In the genomic region with DNA sequence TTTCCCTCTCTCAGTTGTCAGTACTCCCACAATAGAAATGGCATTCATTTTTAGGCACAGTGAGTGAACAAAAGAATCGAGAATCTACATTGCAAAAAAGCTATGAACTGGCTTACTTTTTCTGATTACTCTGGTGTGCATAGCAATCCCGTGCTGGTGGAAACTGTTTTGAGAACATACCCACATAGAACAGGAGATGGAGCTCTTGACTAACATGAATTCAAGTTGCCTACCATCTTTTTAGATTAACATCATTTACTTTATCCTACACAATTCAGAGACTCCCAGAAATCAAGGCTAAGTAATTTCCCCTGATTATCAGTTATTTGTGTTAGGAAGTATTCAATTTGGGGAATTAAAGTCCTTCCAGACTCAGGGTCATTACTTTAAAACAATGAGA, we compare ENCODE assay signal across 2 cellular contexts.
TF ChIP-seq lines count a peak whose summit lies in the region.

No MANE protein-coding gene starts in this region.

TF ChIP-seq in GM23338, 12 proteins besides CTCF, POLR2A, EP300 and RAD21 (continues in another document):
- TF ChIP-seq, protein P1, sequence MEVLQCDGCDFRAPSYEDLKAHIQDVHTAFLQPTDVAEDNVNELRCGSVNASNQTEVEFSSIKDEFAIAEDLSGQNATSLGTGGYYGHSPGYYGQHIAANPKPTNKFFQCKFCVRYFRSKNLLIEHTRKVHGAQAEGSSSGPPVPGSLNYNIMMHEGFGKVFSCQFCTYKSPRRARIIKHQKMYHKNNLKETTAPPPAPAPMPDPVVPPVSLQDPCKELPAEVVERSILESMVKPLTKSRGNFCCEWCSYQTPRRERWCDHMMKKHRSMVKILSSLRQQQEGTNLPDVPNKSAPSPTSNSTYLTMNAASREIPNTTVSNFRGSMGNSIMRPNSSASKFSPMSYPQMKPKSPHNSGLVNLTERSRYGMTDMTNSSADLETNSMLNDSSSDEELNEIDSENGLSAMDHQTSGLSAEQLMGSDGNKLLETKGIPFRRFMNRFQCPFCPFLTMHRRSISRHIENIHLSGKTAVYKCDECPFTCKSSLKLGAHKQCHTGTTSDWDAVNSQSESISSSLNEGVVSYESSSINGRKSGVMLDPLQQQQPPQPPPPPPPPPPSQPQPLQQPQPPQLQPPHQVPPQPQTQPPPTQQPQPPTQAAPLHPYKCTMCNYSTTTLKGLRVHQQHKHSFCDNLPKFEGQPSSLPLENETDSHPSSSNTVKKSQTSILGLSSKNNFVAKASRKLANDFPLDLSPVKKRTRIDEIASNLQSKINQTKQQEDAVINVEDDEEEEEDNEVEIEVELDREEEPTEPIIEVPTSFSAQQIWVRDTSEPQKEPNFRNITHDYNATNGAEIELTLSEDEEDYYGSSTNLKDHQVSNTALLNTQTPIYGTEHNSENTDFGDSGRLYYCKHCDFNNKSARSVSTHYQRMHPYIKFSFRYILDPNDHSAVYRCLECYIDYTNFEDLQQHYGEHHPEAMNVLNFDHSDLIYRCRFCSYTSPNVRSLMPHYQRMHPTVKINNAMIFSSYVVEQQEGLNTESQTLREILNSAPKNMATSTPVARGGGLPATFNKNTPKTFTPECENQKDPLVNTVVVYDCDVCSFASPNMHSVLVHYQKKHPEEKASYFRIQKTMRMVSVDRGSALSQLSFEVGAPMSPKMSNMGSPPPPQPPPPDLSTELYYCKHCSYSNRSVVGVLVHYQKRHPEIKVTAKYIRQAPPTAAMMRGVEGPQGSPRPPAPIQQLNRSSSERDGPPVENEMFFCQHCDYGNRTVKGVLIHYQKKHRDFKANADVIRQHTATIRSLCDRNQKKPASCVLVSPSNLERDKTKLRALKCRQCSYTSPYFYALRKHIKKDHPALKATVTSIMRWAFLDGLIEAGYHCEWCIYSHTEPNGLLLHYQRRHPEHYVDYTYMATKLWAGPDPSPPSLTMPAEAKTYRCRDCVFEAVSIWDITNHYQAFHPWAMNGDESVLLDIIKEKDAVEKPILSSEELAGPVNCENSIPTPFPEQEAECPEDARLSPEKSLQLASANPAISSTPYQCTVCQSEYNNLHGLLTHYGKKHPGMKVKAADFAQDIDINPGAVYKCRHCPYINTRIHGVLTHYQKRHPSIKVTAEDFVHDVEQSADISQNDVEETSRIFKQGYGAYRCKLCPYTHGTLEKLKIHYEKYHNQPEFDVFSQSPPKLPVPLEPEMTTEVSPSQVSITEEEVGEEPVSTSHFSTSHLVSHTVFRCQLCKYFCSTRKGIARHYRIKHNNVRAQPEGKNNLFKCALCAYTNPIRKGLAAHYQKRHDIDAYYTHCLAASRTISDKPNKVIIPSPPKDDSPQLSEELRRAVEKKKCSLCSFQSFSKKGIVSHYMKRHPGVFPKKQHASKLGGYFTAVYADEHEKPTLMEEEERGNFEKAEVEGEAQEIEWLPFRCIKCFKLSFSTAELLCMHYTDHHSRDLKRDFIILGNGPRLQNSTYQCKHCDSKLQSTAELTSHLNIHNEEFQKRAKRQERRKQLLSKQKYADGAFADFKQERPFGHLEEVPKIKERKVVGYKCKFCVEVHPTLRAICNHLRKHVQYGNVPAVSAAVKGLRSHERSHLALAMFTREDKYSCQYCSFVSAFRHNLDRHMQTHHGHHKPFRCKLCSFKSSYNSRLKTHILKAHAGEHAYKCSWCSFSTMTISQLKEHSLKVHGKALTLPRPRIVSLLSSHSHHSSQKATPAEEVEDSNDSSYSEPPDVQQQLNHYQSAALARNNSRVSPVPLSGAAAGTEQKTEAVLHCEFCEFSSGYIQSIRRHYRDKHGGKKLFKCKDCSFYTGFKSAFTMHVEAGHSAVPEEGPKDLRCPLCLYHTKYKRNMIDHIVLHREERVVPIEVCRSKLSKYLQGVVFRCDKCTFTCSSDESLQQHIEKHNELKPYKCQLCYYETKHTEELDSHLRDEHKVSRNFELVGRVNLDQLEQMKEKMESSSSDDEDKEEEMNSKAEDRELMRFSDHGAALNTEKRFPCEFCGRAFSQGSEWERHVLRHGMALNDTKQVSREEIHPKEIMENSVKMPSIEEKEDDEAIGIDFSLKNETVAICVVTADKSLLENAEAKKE (CRISPR knock-in tag; IDR thresholded peaks at IDR 0.05): no peak
- TF ChIP-seq JUNB (IDR thresholded peaks at IDR 0.05; ENCODE audit: unreplicated experiment): no peak
- no peak for TF ChIP-seq EZH2 (IDR thresholded peaks at IDR 0.05; ENCODE audit: low read depth, unreplicated experiment)
- no peak for TF ChIP-seq EZH2phosphoT487 (IDR thresholded peaks at IDR 0.05; ENCODE audit: unreplicated experiment)
- TF ChIP-seq CREB1 (CRISPR knock-in tag; IDR thresholded peaks at IDR 0.05; ENCODE audit: low read depth): no peak
- no peak for TF ChIP-seq ZNF114 (CRISPR knock-in tag; IDR thresholded peaks at IDR 0.05)
- TF ChIP-seq, protein P2, sequence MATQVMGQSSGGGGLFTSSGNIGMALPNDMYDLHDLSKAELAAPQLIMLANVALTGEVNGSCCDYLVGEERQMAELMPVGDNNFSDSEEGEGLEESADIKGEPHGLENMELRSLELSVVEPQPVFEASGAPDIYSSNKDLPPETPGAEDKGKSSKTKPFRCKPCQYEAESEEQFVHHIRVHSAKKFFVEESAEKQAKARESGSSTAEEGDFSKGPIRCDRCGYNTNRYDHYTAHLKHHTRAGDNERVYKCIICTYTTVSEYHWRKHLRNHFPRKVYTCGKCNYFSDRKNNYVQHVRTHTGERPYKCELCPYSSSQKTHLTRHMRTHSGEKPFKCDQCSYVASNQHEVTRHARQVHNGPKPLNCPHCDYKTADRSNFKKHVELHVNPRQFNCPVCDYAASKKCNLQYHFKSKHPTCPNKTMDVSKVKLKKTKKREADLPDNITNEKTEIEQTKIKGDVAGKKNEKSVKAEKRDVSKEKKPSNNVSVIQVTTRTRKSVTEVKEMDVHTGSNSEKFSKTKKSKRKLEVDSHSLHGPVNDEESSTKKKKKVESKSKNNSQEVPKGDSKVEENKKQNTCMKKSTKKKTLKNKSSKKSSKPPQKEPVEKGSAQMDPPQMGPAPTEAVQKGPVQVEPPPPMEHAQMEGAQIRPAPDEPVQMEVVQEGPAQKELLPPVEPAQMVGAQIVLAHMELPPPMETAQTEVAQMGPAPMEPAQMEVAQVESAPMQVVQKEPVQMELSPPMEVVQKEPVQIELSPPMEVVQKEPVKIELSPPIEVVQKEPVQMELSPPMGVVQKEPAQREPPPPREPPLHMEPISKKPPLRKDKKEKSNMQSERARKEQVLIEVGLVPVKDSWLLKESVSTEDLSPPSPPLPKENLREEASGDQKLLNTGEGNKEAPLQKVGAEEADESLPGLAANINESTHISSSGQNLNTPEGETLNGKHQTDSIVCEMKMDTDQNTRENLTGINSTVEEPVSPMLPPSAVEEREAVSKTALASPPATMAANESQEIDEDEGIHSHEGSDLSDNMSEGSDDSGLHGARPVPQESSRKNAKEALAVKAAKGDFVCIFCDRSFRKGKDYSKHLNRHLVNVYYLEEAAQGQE (IDR thresholded peaks at IDR 0.05; ENCODE audit: unreplicated experiment): no peak
- no peak for TF ChIP-seq STAT1 (IDR thresholded peaks at IDR 0.05; ENCODE audit: unreplicated experiment)
- TF ChIP-seq, protein P3, sequence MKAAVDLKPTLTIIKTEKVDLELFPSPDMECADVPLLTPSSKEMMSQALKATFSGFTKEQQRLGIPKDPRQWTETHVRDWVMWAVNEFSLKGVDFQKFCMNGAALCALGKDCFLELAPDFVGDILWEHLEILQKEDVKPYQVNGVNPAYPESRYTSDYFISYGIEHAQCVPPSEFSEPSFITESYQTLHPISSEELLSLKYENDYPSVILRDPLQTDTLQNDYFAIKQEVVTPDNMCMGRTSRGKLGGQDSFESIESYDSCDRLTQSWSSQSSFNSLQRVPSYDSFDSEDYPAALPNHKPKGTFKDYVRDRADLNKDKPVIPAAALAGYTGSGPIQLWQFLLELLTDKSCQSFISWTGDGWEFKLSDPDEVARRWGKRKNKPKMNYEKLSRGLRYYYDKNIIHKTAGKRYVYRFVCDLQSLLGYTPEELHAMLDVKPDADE (IDR thresholded peaks at IDR 0.05): no peak
- no peak for TF ChIP-seq ZNF331 (CRISPR knock-in tag; IDR thresholded peaks at IDR 0.05; ENCODE audit: low read depth)

TF ChIP-seq in endothelial cell of umbilical vein, 7 proteins besides CTCF, POLR2A, EP300 and RAD21 (continued from another document):
- TF ChIP-seq POLR2AphosphoS5 (IDR thresholded peaks at IDR 0.05; ENCODE audit: insufficient read depth, low read depth, low read length) (no peak), FOS (IDR thresholded peaks at IDR 0.05; ENCODE audit: borderline replicate concordance, insufficient read depth, low read length) (no peak), GATA2 (IDR thresholded peaks at IDR 0.05; ENCODE audit: insufficient read depth, insufficient read length, low read depth, low read length) (no peak)
- TF ChIP-seq, protein P4, sequence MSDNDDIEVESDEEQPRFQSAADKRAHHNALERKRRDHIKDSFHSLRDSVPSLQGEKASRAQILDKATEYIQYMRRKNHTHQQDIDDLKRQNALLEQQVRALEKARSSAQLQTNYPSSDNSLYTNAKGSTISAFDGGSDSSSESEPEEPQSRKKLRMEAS (IDR thresholded peaks at IDR 0.05; ENCODE audit: insufficient read depth, insufficient read length): no peak
